ENCODE assay signal across 17 cellular contexts in the genomic region with DNA sequence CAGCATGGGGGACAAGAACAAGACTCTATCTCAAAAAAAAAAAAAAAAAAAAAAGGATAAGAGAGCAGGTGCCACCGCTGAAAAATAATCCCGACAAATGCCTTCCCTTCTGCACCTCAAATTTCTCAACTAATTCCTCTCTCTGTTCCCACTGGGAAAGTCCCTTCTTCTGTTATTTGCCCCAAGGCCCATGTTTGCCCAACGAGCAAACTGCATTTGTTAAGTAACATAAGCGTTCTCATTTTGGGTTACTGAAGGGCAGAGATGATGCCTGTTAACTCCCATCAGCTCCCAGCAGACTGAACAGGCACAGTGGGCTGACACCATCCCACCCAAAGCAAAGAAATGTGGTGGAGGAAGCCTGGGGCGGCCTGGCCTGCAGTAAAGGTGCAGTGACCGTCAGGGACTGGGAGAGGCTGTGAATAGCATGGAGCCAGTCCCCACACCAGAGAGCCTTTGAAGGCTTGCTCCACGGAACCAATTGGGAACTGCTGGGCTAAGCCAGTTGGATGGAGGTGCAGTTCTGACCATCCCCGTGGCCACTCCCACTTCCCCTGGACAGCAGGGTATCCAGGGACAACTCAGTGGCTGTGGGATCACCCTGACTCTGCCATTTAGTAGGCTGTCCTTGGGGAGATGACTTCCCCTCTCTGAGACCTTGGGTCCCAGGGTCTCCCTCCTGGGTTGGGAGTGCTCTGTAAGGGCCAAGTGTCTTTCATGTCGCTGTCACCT.
A peak's percentile ranks its signal among the peaks of the same experiment; 100 is the strongest.
DNase-seq lines count a peak whose midpoint lies in the region; ATAC-seq and TF ChIP-seq lines count a peak whose summit lies in the region.
"Had no signal": no experiment of that assay in that cellular context is flagged by ENCODE, and none has a peak within 500 bp of the region (broad histone marks: within the 10 kb centered on the region; RNA-seq: fewer than 3 reads in every experiment).

No MANE protein-coding gene starts in this region.

- H3K36me3 Mint-ChIP-seq in brain = no peaks in the 10 kb centered on the region
- peaks cover 0 to 4% (median 0%) of the 10 kb centered on the region in 3 donors for H3K36me3 Mint-ChIP-seq in naive thymus-derived CD8-positive, alpha-beta T cell

- H3K9me3 ChIP-seq in heart right ventricle (peaks cover 0 to 17% (median 9%) of the 10 kb centered on the region in 11 donors), vagina (no peaks in the 10 kb centered on the region)
- H3K9me3 ChIP-seq: colonic mucosa had no signal

- WGBS in heart right ventricle, 2 donors = 70 to 78% methylated on average over 9 of the region's 9 CpGs

- no peak for DNase-seq in heart right ventricle
- DNase-seq in Right ventricle myocardium superior = no peak
- DNase-seq in naive thymus-derived CD8-positive, alpha-beta T cell = no peak
- DNase-seq in vagina (ENCODE audit: extremely low spot score in 2 of 2) = no peak
- no peak for DNase-seq in stimulated activated CD4-positive, alpha-beta T cell treated with anti-CD3 and anti-CD28 coated beads, Interleukin-4, amount 100 ng/mL, for 4 hours
- DNase-seq in COLO829 (ENCODE audit: low spot score) = no peak
- DNase-seq: ACHN, colonic mucosa, hippocampal formation, NCI-H146, NCI-H446, SHP77, T-helper 17 cell, transverse colon had no signal

- peaks cover 3 to 9% (median 6%) of the 10 kb centered on the region in 5 experiments for H3K9me3 Mint-ChIP-seq in brain
- H3K9me3 Mint-ChIP-seq in naive thymus-derived CD8-positive, alpha-beta T cell = peaks cover 0 to 6% (median 3%) of the 10 kb centered on the region in 9 donors

- POLR2A ChIA-PET in naive thymus-derived CD8-positive, alpha-beta T cell (lab: Charles Lee) = interaction anchor here (0.7 kb wide), 1 partner anchor 163 kb away, joined by 7 read pairs; no protein-coding TSS in a partner anchor

- TF ChIP-seq CTCF in heart right ventricle (IDR thresholded peaks at IDR 0.05) = no peak
- no peak for TF ChIP-seq CTCF in brain (conservative IDR thresholded peaks at IDR 0.05)
- TF ChIP-seq CTCF in vagina (IDR thresholded peaks at IDR 0.05) = no peak

- H3K4me1 ChIP-seq in heart right ventricle (peaks cover 5 to 44% (median 34%) of the 10 kb centered on the region in 9 donors), vagina (peaks cover 34% of the 10 kb centered on the region)
- H3K4me1 ChIP-seq: colonic mucosa, transverse colon had no signal

- peaks cover 39% of the 10 kb centered on the region for H3K4me1 Mint-ChIP-seq in brain
- H3K4me1 Mint-ChIP-seq in naive thymus-derived CD8-positive, alpha-beta T cell = peaks cover 13 to 21% (median 19%) of the 10 kb centered on the region in 4 donors

- H3K4me3 Mint-ChIP-seq in brain = peak overlapping the region in 1 of 5 experiments; percentile 34
- H3K4me3 Mint-ChIP-seq in naive thymus-derived CD8-positive, alpha-beta T cell = peak overlapping the region in 2 of 10 donors; percentile 15 to 62
- H3K4me3 Mint-ChIP-seq: T-helper 17 cell had no signal

- H3K27ac ChIP-seq in heart right ventricle (peak overlapping the region in 8 of 10 donors; percentile 34 to 79 (median 54)), vagina (peak overlapping the region; percentile 46)
- H3K27ac ChIP-seq: colonic mucosa, transverse colon had no signal

- no peaks in the 10 kb centered on the region for H3K27me3 Mint-ChIP-seq in brain
- no peaks in the 10 kb centered on the region for H3K27me3 Mint-ChIP-seq in naive thymus-derived CD8-positive, alpha-beta T cell
- H3K27me3 Mint-ChIP-seq: T-helper 17 cell had no signal

- ATAC-seq in heart right ventricle (no peak), Right ventricle myocardium superior (ENCODE audit: poor library complexity) (no peak), HG03521 (IDR thresholded peaks at IDR 0.05; ENCODE audit: unreplicated experiment) (no peak)
- ATAC-seq in naive thymus-derived CD8-positive, alpha-beta T cell = no peak
- ATAC-seq: activated CD4-positive, CD25-positive, alpha-beta regulatory T cell treated with anti-CD3 and anti-CD28 coated beads, Interleukin-2, amount 50 U/mL, for 24 hours; T-helper 17 cell had no signal

- H3K4me3 ChIP-seq in heart right ventricle (no peak overlapping the region), vagina (no peak overlapping the region)
- H3K4me3 ChIP-seq: colonic mucosa, transverse colon had no signal

- intact Hi-C loops in heart right ventricle (cut with DNase I) (loop anchor here in 1 of 10 donors (10.0 kb wide), 1 partner anchor 287 kb away; no protein-coding TSS in a partner anchor), Right ventricle myocardium superior (cut with DNase I) (no loop called here), vagina (cut with DNase I) (no loop called here)

- peak overlapping the region; percentile 3 to 92 (median 56) for H3K27ac Mint-ChIP-seq in brain
- H3K27ac Mint-ChIP-seq in naive thymus-derived CD8-positive, alpha-beta T cell = peak overlapping the region; percentile 27 to 94 (median 81)
- H3K27ac Mint-ChIP-seq: T-helper 17 cell had no signal

- H3K36me3 ChIP-seq in heart right ventricle = no peaks in the 10 kb centered on the region
- no peaks in the 10 kb centered on the region for H3K36me3 ChIP-seq in vagina
- H3K36me3 ChIP-seq: colonic mucosa, transverse colon had no signal

- no peaks in the 10 kb centered on the region for H3K27me3 ChIP-seq in heart right ventricle
- H3K27me3 ChIP-seq in vagina = no peaks in the 10 kb centered on the region
- H3K27me3 ChIP-seq: colonic mucosa, transverse colon had no signal

- no peak for TF ChIP-seq POLR2A in vagina (IDR thresholded peaks at IDR 0.05)
